ENCODE assay signal across 2 cellular contexts in genomic region chr15:73891328-73891975, GRCh38.
TF ChIP-seq lines count a peak whose summit lies in the region.

No MANE protein-coding gene starts in this region.

TF ChIP-seq in HEK293, 187 proteins besides CTCF, POLR2A, EP300 and RAD21 (continued from another document):
- TF ChIP-seq, protein P1, sequence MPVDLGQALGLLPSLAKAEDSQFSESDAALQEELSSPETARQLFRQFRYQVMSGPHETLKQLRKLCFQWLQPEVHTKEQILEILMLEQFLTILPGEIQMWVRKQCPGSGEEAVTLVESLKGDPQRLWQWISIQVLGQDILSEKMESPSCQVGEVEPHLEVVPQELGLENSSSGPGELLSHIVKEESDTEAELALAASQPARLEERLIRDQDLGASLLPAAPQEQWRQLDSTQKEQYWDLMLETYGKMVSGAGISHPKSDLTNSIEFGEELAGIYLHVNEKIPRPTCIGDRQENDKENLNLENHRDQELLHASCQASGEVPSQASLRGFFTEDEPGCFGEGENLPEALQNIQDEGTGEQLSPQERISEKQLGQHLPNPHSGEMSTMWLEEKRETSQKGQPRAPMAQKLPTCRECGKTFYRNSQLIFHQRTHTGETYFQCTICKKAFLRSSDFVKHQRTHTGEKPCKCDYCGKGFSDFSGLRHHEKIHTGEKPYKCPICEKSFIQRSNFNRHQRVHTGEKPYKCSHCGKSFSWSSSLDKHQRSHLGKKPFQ (tag by site-specific recombination; IDR thresholded peaks at IDR 0.05) = no peak
- TF ChIP-seq PRDM4 (tag by site-specific recombination; IDR thresholded peaks at IDR 0.05) (peak; percentile 63; the same call in 1 of the 2 replicates), ZNF473 (tag by site-specific recombination; IDR thresholded peaks at IDR 0.05) (no peak), HOXD13 (CRISPR knock-in tag; IDR thresholded peaks at IDR 0.05; ENCODE audit: borderline replicate concordance) (no peak)

TF ChIP-seq in SK-N-SH treated with all-trans-retinoic acid at 6 μM for 48 hours, 23 proteins besides CTCF, POLR2A, EP300 and RAD21 (continued from another document):
- TF ChIP-seq, protein P2, sequence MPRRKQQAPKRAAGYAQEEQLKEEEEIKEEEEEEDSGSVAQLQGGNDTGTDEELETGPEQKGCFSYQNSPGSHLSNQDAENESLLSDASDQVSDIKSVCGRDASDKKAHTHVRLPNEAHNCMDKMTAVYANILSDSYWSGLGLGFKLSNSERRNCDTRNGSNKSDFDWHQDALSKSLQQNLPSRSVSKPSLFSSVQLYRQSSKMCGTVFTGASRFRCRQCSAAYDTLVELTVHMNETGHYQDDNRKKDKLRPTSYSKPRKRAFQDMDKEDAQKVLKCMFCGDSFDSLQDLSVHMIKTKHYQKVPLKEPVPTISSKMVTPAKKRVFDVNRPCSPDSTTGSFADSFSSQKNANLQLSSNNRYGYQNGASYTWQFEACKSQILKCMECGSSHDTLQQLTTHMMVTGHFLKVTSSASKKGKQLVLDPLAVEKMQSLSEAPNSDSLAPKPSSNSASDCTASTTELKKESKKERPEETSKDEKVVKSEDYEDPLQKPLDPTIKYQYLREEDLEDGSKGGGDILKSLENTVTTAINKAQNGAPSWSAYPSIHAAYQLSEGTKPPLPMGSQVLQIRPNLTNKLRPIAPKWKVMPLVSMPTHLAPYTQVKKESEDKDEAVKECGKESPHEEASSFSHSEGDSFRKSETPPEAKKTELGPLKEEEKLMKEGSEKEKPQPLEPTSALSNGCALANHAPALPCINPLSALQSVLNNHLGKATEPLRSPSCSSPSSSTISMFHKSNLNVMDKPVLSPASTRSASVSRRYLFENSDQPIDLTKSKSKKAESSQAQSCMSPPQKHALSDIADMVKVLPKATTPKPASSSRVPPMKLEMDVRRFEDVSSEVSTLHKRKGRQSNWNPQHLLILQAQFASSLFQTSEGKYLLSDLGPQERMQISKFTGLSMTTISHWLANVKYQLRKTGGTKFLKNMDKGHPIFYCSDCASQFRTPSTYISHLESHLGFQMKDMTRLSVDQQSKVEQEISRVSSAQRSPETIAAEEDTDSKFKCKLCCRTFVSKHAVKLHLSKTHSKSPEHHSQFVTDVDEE (CRISPR knock-in tag; IDR thresholded peaks at IDR 0.05) = no peak
- TF ChIP-seq TCF4 (CRISPR knock-in tag; IDR thresholded peaks at IDR 0.05; ENCODE audit: borderline replicate concordance) (no peak), TOX (CRISPR knock-in tag; IDR thresholded peaks at IDR 0.05; ENCODE audit: borderline replicate concordance) (no peak), RARB (CRISPR knock-in tag; IDR thresholded peaks at IDR 0.05) (no peak), BACH2 (CRISPR knock-in tag; IDR thresholded peaks at IDR 0.05; ENCODE audit: borderline replicate concordance) (no peak), CSDC2 (CRISPR knock-in tag; IDR thresholded peaks at IDR 0.05) (no peak), SNAI2 (CRISPR knock-in tag; IDR thresholded peaks at IDR 0.05) (no peak), CREB5 (CRISPR knock-in tag; IDR thresholded peaks at IDR 0.05; ENCODE audit: low read depth) (no peak), ZC3H10 (CRISPR knock-in tag; IDR thresholded peaks at IDR 0.05) (no peak)
